Comparison of ENCODE assay signal across 21 cellular contexts in genomic region chr3:78517932-78518331, GRCh38.
"Had no signal": no experiment of that assay in that cellular context is flagged by ENCODE, and none has a peak within 500 bp of the region (broad histone marks: within the 10 kb centered on the region; RNA-seq: fewer than 3 reads in every experiment).

No MANE protein-coding gene starts in this region.

- H3K4me1 ChIP-seq: colonic mucosa, gastrocnemius medialis, left ventricle myocardium inferior, lower lobe of right lung, transverse colon had no signal

- DNase-seq: caudate nucleus; colonic mucosa; dermis blood vessel endothelial cell; gastrocnemius medialis; heart right ventricle; hypothalamus; left ventricle myocardium inferior; lower lobe of right lung; midbrain; posterior cingulate gyrus; right cardiac atrium; stimulated activated CD4-positive, alpha-beta T cell treated with anti-CD3 and anti-CD28 coated beads, Interleukin-2, amount 100 ng/mL, for 24 hours; stimulated activated naive CD4-positive, alpha-beta T cell; stomach; substantia nigra; transverse colon had no signal

- H3K4me1 Mint-ChIP-seq: memory B cell had no signal

- ATAC-seq: gastrocnemius medialis; heart right ventricle; lower lobe of right lung; natural killer cell treated with Interleukin-12 subunit alpha and Interleukin-12 subunit beta and Interleukin-15 and Interleukin-18, amount 100 ng/mL, for 72 hours; right cardiac atrium had no signal

- H3K27me3 Mint-ChIP-seq: memory B cell; natural killer cell treated with Interleukin-12 subunit alpha and Interleukin-12 subunit beta and Interleukin-15 and Interleukin-18, amount 100 ng/mL, for 72 hours had no signal

- H3K36me3 Mint-ChIP-seq: memory B cell had no signal

- H3K9me3 ChIP-seq: colonic mucosa, gastrocnemius medialis, lower lobe of right lung, neutrophil, stomach, thoracic aorta, transverse colon had no signal

- H3K4me3 ChIP-seq: colonic mucosa, gastrocnemius medialis, heart right ventricle, left ventricle myocardium inferior, lower lobe of right lung, stomach, thoracic aorta, transverse colon had no signal

- H3K27ac Mint-ChIP-seq: memory B cell; natural killer cell treated with Interleukin-12 subunit alpha and Interleukin-12 subunit beta and Interleukin-15 and Interleukin-18, amount 100 ng/mL, for 72 hours had no signal

- H3K36me3 ChIP-seq: colonic mucosa, gastrocnemius medialis, heart right ventricle, left ventricle myocardium inferior, lower lobe of right lung, neutrophil, stomach, thoracic aorta, transverse colon had no signal

- FAIRE-seq: islet of Langerhans had no signal

- H3K27ac ChIP-seq: colonic mucosa, gastrocnemius medialis, heart right ventricle, left ventricle myocardium inferior, lower lobe of right lung, neutrophil, stomach, thoracic aorta, transverse colon had no signal

- H3K27me3 ChIP-seq: colonic mucosa, gastrocnemius medialis, heart right ventricle, neutrophil, stomach, transverse colon had no signal

- H3K4me3 Mint-ChIP-seq: memory B cell; natural killer cell treated with Interleukin-12 subunit alpha and Interleukin-12 subunit beta and Interleukin-15 and Interleukin-18, amount 100 ng/mL, for 72 hours had no signal
